8 cellular contexts compared by ENCODE assay signal in genomic region chr3:105867690-105868449, GRCh38. TPM values are rescaled to one million over a fixed set of nuclear protein-coding genes. Genes with fewer than 3 reads are reported as not detected.
DNase-seq lines count a peak whose midpoint lies in the region; ATAC-seq and TF ChIP-seq lines count a peak whose summit lies in the region.

No MANE protein-coding gene starts in this region.

- peaks cover 24% of the 10 kb centered on the region for H3K4me1 ChIP-seq in MM.1S (ENCODE audit: low read length)
- H3K4me1 ChIP-seq in mammary epithelial cell (ENCODE audit: insufficient read depth, low read length), result peaks cover 13% of the 10 kb centered on the region
- no peaks in the 10 kb centered on the region for H3K4me1 ChIP-seq in urinary bladder (ENCODE audit: insufficient read depth)

- H2AFZ ChIP-seq in MM.1S (ENCODE audit: low read length) (peak overlapping the region; percentile 87), mammary epithelial cell (ENCODE audit: low read depth, low read length) (peak overlapping the region; percentile 98)

- intact Hi-C loops in mammary epithelial cell (cut with micrococcal nuclease), result loop anchor here (1.0 to 10.0 kb wide), 8 partner anchors 130 to 1194 kb away; no protein-coding TSS in a partner anchor

- H3K9me3 Mint-ChIP-seq in memory B cell, result no peaks in the 10 kb centered on the region

- H3K4me1 Mint-ChIP-seq in memory B cell, result peaks cover 30% of the 10 kb centered on the region

- H3K79me2 ChIP-seq in MM.1S (ENCODE audit: low read length) (no peaks in the 10 kb centered on the region), mammary epithelial cell (ENCODE audit: insufficient read depth, low read length) (peaks cover 54% of the 10 kb centered on the region)

- no peaks in the 10 kb centered on the region for H3K36me3 ChIP-seq in GM06990 (ENCODE audit: control insufficient read depth, insufficient read depth, low read length)
- H3K36me3 ChIP-seq in MM.1S (replicated peaks; ENCODE audit: insufficient read depth, low read length), result no peaks in the 10 kb centered on the region
- no peaks in the 10 kb centered on the region for H3K36me3 ChIP-seq in mammary epithelial cell (ENCODE audit: insufficient read depth, low read length)
- H3K36me3 ChIP-seq in urinary bladder (ENCODE audit: insufficient read depth), result peaks cover 5% of the 10 kb centered on the region

- H3F3A ChIP-seq in MM.1S (ENCODE audit: insufficient read depth, low read length), result peaks cover 14% of the 10 kb centered on the region

- CTCF ChIA-PET in mammary epithelial cell (lab: Charles Lee; ENCODE audit: low non-redundant PET), result no interaction called here

- H3K27me3 Mint-ChIP-seq in memory B cell, result no peaks in the 10 kb centered on the region

- peak overlapping the region; percentile 90 for H3K27ac Mint-ChIP-seq in memory B cell

- peak overlapping the region; percentile 96 for H3K4me3 Mint-ChIP-seq in memory B cell

- no peak for ATAC-seq in memory B cell (ENCODE audit: low read depth)
- ATAC-seq in HG03460 (IDR thresholded peaks at IDR 0.05; ENCODE audit: unreplicated experiment), result no peak

- TF ChIP-seq CTCF in GM06990 (IDR thresholded peaks at IDR 0.05; ENCODE audit: insufficient read depth, low read length, poor library complexity, severe bottlenecking) (no peak), MM.1S (IDR thresholded peaks at IDR 0.05; ENCODE audit: low read length) (no peak), mammary epithelial cell (conservative IDR thresholded peaks at IDR 0.05 in 1 of 2, IDR thresholded peaks at IDR 0.05 in 1 of 2; ENCODE audit: extremely low read depth in 1 of 2, insufficient read depth in 1 of 2, low read depth in 1 of 2, low read length in 2 of 2) (no peak)

- WGBS in mammary epithelial cell (ENCODE audit: low coverage, missing lambda C conversion rate), result under 1% methylated on average over 17 of the region's 19 CpGs
- under 1% methylated on average over 19 of the region's 19 CpGs for WGBS in urinary bladder

- H3K4me3 ChIP-seq in GM06990 (replicated peaks; ENCODE audit: low read depth, low read length) (peak overlapping the region; percentile 99), MM.1S (ENCODE audit: low read length) (peak overlapping the region; percentile 89), mammary epithelial cell (replicated peaks in 1 of 3; ENCODE audit: insufficient read depth in 1 of 3, low read depth in 2 of 3, low read length in 3 of 3) (peak overlapping the region; percentile 74 to 97 (median 97)), urinary bladder (ENCODE audit: low read depth, low read length) (peak overlapping the region; percentile 70)

- no peak for DNase-seq in GM06990 (ENCODE audit: extremely low read depth, insufficient read length)
- DNase-seq in MM.1S, result no peak
- DNase-seq in mammary epithelial cell, result peak; percentile 49
- DNase-seq in memory B cell (ENCODE audit: low spot score in 2 of 2), result no peak
- DNase-seq in activated effector memory CD4-positive, alpha-beta T cell treated with anti-CD3 and anti-CD28 coated beads, Interleukin-2, amount 50 U/mL, for 16 hours, result no peak
- DNase-seq in ACHN, result no peak

- peak overlapping the region; percentile 34; the same call in 1 of the 2 replicates for H3K9ac ChIP-seq in MM.1S (ENCODE audit: low read length)
- peak overlapping the region; percentile 96 for H3K9ac ChIP-seq in mammary epithelial cell (ENCODE audit: insufficient read depth, low read length)

- H3K9me3 ChIP-seq in MM.1S (replicated peaks; ENCODE audit: insufficient read depth, low read length) (no peaks in the 10 kb centered on the region), mammary epithelial cell (replicated peaks; ENCODE audit: insufficient read depth, low read length) (no peaks in the 10 kb centered on the region)

- H3K27me3 ChIP-seq in GM06990 (replicated peaks; ENCODE audit: control insufficient read depth, insufficient read depth, low read length) (no peaks in the 10 kb centered on the region), MM.1S (replicated peaks; ENCODE audit: insufficient read depth, low read length) (peaks cover 41% of the 10 kb centered on the region), mammary epithelial cell (ENCODE audit: insufficient read depth, low read length) (no peaks in the 10 kb centered on the region)

- H3K27ac ChIP-seq in MM.1S (ENCODE audit: low read length) (no peak overlapping the region), mammary epithelial cell (ENCODE audit: insufficient read depth, low read depth, low read length) (peak overlapping the region; percentile 87), urinary bladder (ENCODE audit: low read depth) (peak overlapping the region; percentile 96)

- H3K36me3 Mint-ChIP-seq in memory B cell, result peaks cover 7% of the 10 kb centered on the region

- H3K9me2 ChIP-seq in MM.1S (replicated peaks; ENCODE audit: insufficient read depth, low read length), result no peaks in the 10 kb centered on the region

- H3K4me2 ChIP-seq in MM.1S (ENCODE audit: low read depth, low read length), result peak overlapping the region; percentile 80
- peak overlapping the region; percentile 96 for H3K4me2 ChIP-seq in mammary epithelial cell (ENCODE audit: insufficient read depth, low read depth, low read length)

- H4K20me1 ChIP-seq in MM.1S (ENCODE audit: insufficient read depth, low read length) (0 out of 2 replicates have a peak, but pooled peaks cover 4% of the 10 kb centered on the region), mammary epithelial cell (ENCODE audit: insufficient read depth, low read length) (no peaks in the 10 kb centered on the region)

- TSS peak; percentile 12 for BruUV-seq in mammary epithelial cell (replicated peaks; lab: Mats Ljungman, UMichigan)

- in situ Hi-C loops in mammary epithelial cell (cut with MboI; ENCODE audit: low sequenced_read_pairs in 2 of 2) (no loop called here), ACHN (cut with HindIII; ENCODE audit: low pct_ligation_motif_present, low pct_unique_long_range_greater_than_20kb, low sequenced_read_pairs) (no loop called here)

- dilution Hi-C loops in mammary epithelial cell (cut with HindIII; ENCODE audit: low sequenced_read_pairs), result no loop called here

RNA-seq across cellular contexts. Expression of gene CBLB, which starts 0.9 kb away (rescaled TPM):
- 10 to 100 TPM; 39.3 to 59.4 TPM for total RNA-seq in mammary epithelial cell
- 9.5 TPM for polyA plus RNA-seq in mammary epithelial cell
- polyA minus RNA-seq in mammary epithelial cell, result 46.8 TPM
- 126 TPM for total RNA-seq in urinary bladder
- 14.4 TPM for polyA plus RNA-seq in urinary bladder
